Comparison of ENCODE assay signal across 4 cellular contexts in the genomic region with DNA sequence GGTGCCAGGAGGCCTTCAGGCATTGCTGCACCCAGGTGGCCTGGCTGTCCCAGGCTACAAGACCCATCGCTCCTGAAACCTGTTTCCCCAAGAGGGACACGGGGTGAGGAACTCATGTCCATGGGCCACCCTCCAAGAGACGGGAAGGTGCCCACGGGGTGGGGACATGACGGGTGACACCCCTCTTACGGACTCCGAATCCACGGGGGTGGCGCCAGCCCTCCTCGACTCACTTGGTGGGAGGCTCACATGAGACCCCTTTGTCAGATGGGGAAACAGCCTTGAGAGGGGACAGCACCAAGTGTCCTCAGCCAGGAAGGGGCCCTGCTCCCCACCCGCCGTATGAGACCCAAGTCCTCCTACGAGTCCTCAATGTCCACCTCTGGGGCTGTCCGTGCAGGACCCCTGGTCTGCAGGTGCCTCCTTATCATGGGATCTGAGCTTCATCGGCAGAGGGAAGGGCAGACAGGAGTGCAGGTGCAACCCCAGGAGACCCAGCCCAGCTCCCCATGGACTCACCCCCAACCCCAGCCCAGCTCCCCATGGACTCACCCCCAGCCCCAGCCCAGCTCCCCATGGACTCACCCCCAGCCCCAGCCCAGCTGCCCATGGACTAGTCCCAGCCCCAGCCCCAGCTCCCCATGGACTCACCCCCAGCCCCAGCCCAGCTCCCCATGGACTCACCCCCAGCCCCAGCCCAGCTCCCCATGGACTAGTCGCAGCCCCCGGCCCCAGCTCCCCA. TPM values are rescaled to one million over a fixed set of nuclear protein-coding genes. Genes with fewer than 3 reads are reported as not detected.
"Had no signal": no experiment of that assay in that cellular context is flagged by ENCODE, and none has a peak within 500 bp of the region (broad histone marks: within the 10 kb centered on the region; RNA-seq: fewer than 3 reads in every experiment).

No MANE protein-coding gene starts in this region.

RNA-seq across cellular contexts. Expression of gene TPSB2, which starts 0.7 kb away (rescaled TPM):
- total RNA-seq: M059J, PC-3, SJSA1 had no signal
- polyA plus RNA-seq: SK-N-SH had no signal

RNA-seq across cellular contexts. Expression of gene TPSG1, which starts 5.6 kb away (rescaled TPM):
- total RNA-seq: M059J, PC-3, SJSA1 had no signal
- polyA plus RNA-seq: SK-N-SH had no signal

RNA-seq across cellular contexts. Expression of gene TPSAB1, which starts 9.9 kb away (rescaled TPM):
- total RNA-seq: M059J, PC-3, SJSA1 had no signal
- polyA plus RNA-seq: SK-N-SH had no signal

RNA-seq across cellular contexts. Expression of gene TPSD1, which starts 25.2 kb away (rescaled TPM):
- total RNA-seq: M059J, PC-3, SJSA1 had no signal
- polyA plus RNA-seq: SK-N-SH had no signal
